Comparison of ENCODE assay signal across 11 cellular contexts in genomic region chr14:68945585-68946289, GRCh38. TPM values are rescaled to one million over a fixed set of nuclear protein-coding genes. Genes with fewer than 3 reads are reported as not detected.
DNase-seq lines count a peak whose midpoint lies in the region; ATAC-seq lines count a peak whose summit lies in the region.
"Had no signal": no experiment of that assay in that cellular context is flagged by ENCODE, and none has a peak within 500 bp of the region (broad histone marks: within the 10 kb centered on the region; RNA-seq: fewer than 3 reads in every experiment).

No MANE protein-coding gene starts in this region.

- H3K4me3 ChIP-seq in mesenchymal stem cell (ENCODE audit: insufficient read depth in 1 of 2, low read depth in 1 of 2, low read length in 2 of 2), result no peak overlapping the region
- H3K4me3 ChIP-seq in thymus (ENCODE audit: low read length), result no peak overlapping the region
- no peak overlapping the region for H3K4me3 ChIP-seq in MG63

- H2BK15ac ChIP-seq in mesenchymal stem cell (ENCODE audit: low read depth, poor library complexity, severe bottlenecking), result peak overlapping the region; percentile 77

- peak overlapping the region; percentile 34 for H2AK5ac ChIP-seq in mesenchymal stem cell (ENCODE audit: low read length, severe bottlenecking)

- no peaks in the 10 kb centered on the region for H3K9me3 Mint-ChIP-seq in activated CD4-positive, alpha-beta T cell treated with anti-CD3 and anti-CD28 coated beads, Interleukin-2, amount 10 ng/mL, durations not matched to agents 7 days and 5 days
- no peaks in the 10 kb centered on the region for H3K9me3 Mint-ChIP-seq in activated naive CD8-positive, alpha-beta T cell (ENCODE audit: low read depth)

- peak overlapping the region in 1 of 2 experiments; percentile 35 for H3K14ac ChIP-seq in mesenchymal stem cell (ENCODE audit: low read length in 2 of 2)

- DNase-seq in activated CD4-positive, alpha-beta T cell treated with anti-CD3 and anti-CD28 coated beads, Interleukin-2, amount 10 ng/mL, durations not matched to agents 7 days and 5 days, result no peak
- DNase-seq in activated CD4-positive, alpha-beta T cell treated with anti-CD3 and anti-CD28 coated beads, Interleukin-2, amount 50 U/mL, for 4 hours, result no peak
- DNase-seq in mesenchymal stem cell (no peak), MG63 (no peak)
- DNase-seq in stimulated activated naive CD4-positive, alpha-beta T cell treated with Interleukin-2 at 50 U/mL for 16 hours (lab: John Stamatoyannopoulos, UW), result no peak
- DNase-seq: C1 segment of cervical spinal cord, erythroblast, Karpas-422 had no signal

- peak overlapping the region; percentile 23 for H4K91ac ChIP-seq in mesenchymal stem cell (ENCODE audit: low read length)

- H2AFZ ChIP-seq in mesenchymal stem cell (ENCODE audit: low read depth, low read length), result no peak overlapping the region

- peak overlapping the region; percentile 20 for H2BK120ac ChIP-seq in mesenchymal stem cell (ENCODE audit: low read depth, low read length)

- H3K9ac ChIP-seq in mesenchymal stem cell (ENCODE audit: low read length), result no peak overlapping the region

- H3K4me3 Mint-ChIP-seq in activated CD4-positive, alpha-beta T cell treated with anti-CD3 and anti-CD28 coated beads, Interleukin-2, amount 10 ng/mL, durations not matched to agents 7 days and 5 days, result no peak overlapping the region
- H3K4me3 Mint-ChIP-seq in activated naive CD8-positive, alpha-beta T cell, result peak overlapping the region; percentile 61

- peak overlapping the region; percentile 26 for H3K27ac Mint-ChIP-seq in activated CD4-positive, alpha-beta T cell treated with anti-CD3 and anti-CD28 coated beads, Interleukin-2, amount 10 ng/mL, durations not matched to agents 7 days and 5 days
- peak overlapping the region; percentile 92 for H3K27ac Mint-ChIP-seq in activated naive CD8-positive, alpha-beta T cell

- H3K9me3 ChIP-seq in mesenchymal stem cell (ENCODE audit: control insufficient read depth, low read length), result no peaks in the 10 kb centered on the region
- no peaks in the 10 kb centered on the region for H3K9me3 ChIP-seq in thymus (ENCODE audit: control insufficient read depth)
- no peaks in the 10 kb centered on the region for H3K9me3 ChIP-seq in MG63

- peak overlapping the region; percentile 41 for H4K8ac ChIP-seq in mesenchymal stem cell (ENCODE audit: low read length)

- H3K4ac ChIP-seq in mesenchymal stem cell (ENCODE audit: low read depth in 1 of 2, low read length in 2 of 2), result no peak overlapping the region

- ATAC-seq in GM19023 (IDR thresholded peaks at IDR 0.05; ENCODE audit: unreplicated experiment), result no peak

- no peaks in the 10 kb centered on the region for H3K36me3 Mint-ChIP-seq in activated CD4-positive, alpha-beta T cell treated with anti-CD3 and anti-CD28 coated beads, Interleukin-2, amount 10 ng/mL, durations not matched to agents 7 days and 5 days (ENCODE audit: low read depth)
- peaks cover 2% of the 10 kb centered on the region for H3K36me3 Mint-ChIP-seq in activated naive CD8-positive, alpha-beta T cell

- no peaks in the 10 kb centered on the region for H3K27me3 Mint-ChIP-seq in activated CD4-positive, alpha-beta T cell treated with anti-CD3 and anti-CD28 coated beads, Interleukin-2, amount 10 ng/mL, durations not matched to agents 7 days and 5 days
- no peaks in the 10 kb centered on the region for H3K27me3 Mint-ChIP-seq in activated naive CD8-positive, alpha-beta T cell

- CTCF ChIA-PET in activated CD4-positive, alpha-beta T cell treated with anti-CD3 and anti-CD28 coated beads, Interleukin-2, amount 10 ng/mL, durations not matched to agents 7 days and 5 days (lab: Charles Lee), result interaction anchor here (0.6 to 2.8 kb wide), 5 partner anchors 9 to 167 kb away, joined by 3 to 8 read pairs (median 4); no protein-coding TSS in a partner anchor

- H3K18ac ChIP-seq in mesenchymal stem cell (ENCODE audit: low read depth in 1 of 2, low read length in 2 of 2), result peak overlapping the region; percentile 17 to 59

- H3K36me3 ChIP-seq in mesenchymal stem cell (ENCODE audit: control insufficient read depth in 1 of 2, insufficient read depth in 2 of 2, low read depth in 1 of 2, low read length in 2 of 2) (peaks cover 13 to 33% of the 10 kb centered on the region in 2 experiments), thymus (ENCODE audit: control insufficient read depth, insufficient read depth) (peaks cover 7% of the 10 kb centered on the region), MG63 (peaks cover 7% of the 10 kb centered on the region)

- H3K27ac ChIP-seq in mesenchymal stem cell (ENCODE audit: low read length, poor library complexity, severe bottlenecking) (no peak overlapping the region), thymus (ENCODE audit: low read depth) (peak overlapping the region; percentile 82)

- H3K79me1 ChIP-seq in mesenchymal stem cell (replicated peaks; ENCODE audit: low read length, poor library complexity, severe bottlenecking), result no peaks in the 10 kb centered on the region

- H3K4me1 ChIP-seq in mesenchymal stem cell (ENCODE audit: control insufficient read depth, insufficient read depth, low read depth, low read length), result peaks cover 66% of the 10 kb centered on the region
- H3K4me1 ChIP-seq in thymus (ENCODE audit: control insufficient read depth, insufficient read depth, low read length), result peaks cover 26% of the 10 kb centered on the region

- H3K23ac ChIP-seq in mesenchymal stem cell (ENCODE audit: low read length in 2 of 2), result no peak overlapping the region

- H2BK12ac ChIP-seq in mesenchymal stem cell (ENCODE audit: low read length in 2 of 2), result peak overlapping the region; percentile 18 to 81

- H3K4me1 Mint-ChIP-seq in activated CD4-positive, alpha-beta T cell treated with anti-CD3 and anti-CD28 coated beads, Interleukin-2, amount 10 ng/mL, durations not matched to agents 7 days and 5 days, result peaks cover 27% of the 10 kb centered on the region
- peaks cover 95% of the 10 kb centered on the region for H3K4me1 Mint-ChIP-seq in activated naive CD8-positive, alpha-beta T cell (ENCODE audit: low read depth)

- H3K4me2 ChIP-seq in mesenchymal stem cell (ENCODE audit: low read length, poor library complexity, severe bottlenecking), result no peak overlapping the region

- POLR2A ChIA-PET in activated CD4-positive, alpha-beta T cell treated with anti-CD3 and anti-CD28 coated beads, Interleukin-2, amount 10 ng/mL, durations not matched to agents 7 days and 5 days (lab: Charles Lee), result no interaction called here

- H3K27me3 ChIP-seq in mesenchymal stem cell (ENCODE audit: control insufficient read depth in 1 of 2, insufficient read depth in 1 of 2, low read length in 2 of 2) (no peaks in the 10 kb centered on the region), thymus (ENCODE audit: control insufficient read depth, insufficient read depth) (no peaks in the 10 kb centered on the region), MG63 (no peaks in the 10 kb centered on the region)

- no peak overlapping the region for H2BK5ac ChIP-seq in mesenchymal stem cell (ENCODE audit: low read depth, low read length, poor library complexity, severe bottlenecking)

- 92% methylated on average over 10 of the region's 11 CpGs for WGBS in mesenchymal stem cell
- 79% methylated on average over 11 of the region's 11 CpGs for WGBS in thymus

RNA-seq across cellular contexts. Expression of gene ACTN1, which starts 33.4 kb away (rescaled TPM):
- 10 to 100 TPM; 31.9 to 35.1 TPM for total RNA-seq in activated CD4-positive, alpha-beta T cell treated with anti-CD3 and anti-CD28 coated beads, Interleukin-2, amount 10 ng/mL, durations not matched to agents 7 days and 5 days
- polyA plus RNA-seq in mesenchymal stem cell (2013, experiment 1 of 2), result 359 TPM
- polyA plus RNA-seq in mesenchymal stem cell (2013, experiment 2 of 2), result 344 TPM
- 59.3 TPM for polyA plus RNA-seq in thymus
- total RNA-seq in MG63 (2014; rRNA removed; shearing (Covaris generic); ENCODE audit: low replicate concordance), result 61.9 and 80.5 TPM in 2 replicates
